In genomic region chr16:4663756-4664465, GRCh38 we compare ENCODE assay signal across 8 cellular contexts. TPM values are rescaled to one million over a fixed set of nuclear protein-coding genes. Genes with fewer than 3 reads are reported as not detected.
A peak's percentile ranks its signal among the peaks of the same experiment; 100 is the strongest.
DNase-seq lines count a peak whose midpoint lies in the region; ATAC-seq, FAIRE-seq and TF ChIP-seq lines count a peak whose summit lies in the region.

No MANE protein-coding gene starts in this region.

- H3K4me1 ChIP-seq in small intestine (ENCODE audit: control insufficient read depth in 2 of 2, insufficient read depth in 1 of 2, low read depth in 1 of 2, low read length in 1 of 2), result peaks cover 9 to 12% of the 10 kb centered on the region in 2 donors

- H3K27me3 ChIP-seq in small intestine (ENCODE audit: control insufficient read depth in 2 of 2, insufficient read depth in 2 of 2, low read length in 2 of 2), result no peaks in the 10 kb centered on the region

- no peak for FAIRE-seq in small intestine (lab: Jason Lieb, UNC)

- DNase-seq in KG1 (lab: John Stamatoyannopoulos, UW) (peak; percentile 64), WTC11 (ENCODE audit: low spot score) (no peak), left cardiac atrium (peak; percentile 51), small intestine (peak; percentile 63), cerebellar nuclear complex (lab: John Stamatoyannopoulos, UW) (no peak), HFFc6 (no peak), NCI-H128 (lab: John Stamatoyannopoulos, UW; ENCODE audit: unreplicated experiment) (no peak)

- peaks cover 4% of the 10 kb centered on the region for H3K4me1 Mint-ChIP-seq in WTC11
- no peaks in the 10 kb centered on the region; the same call in 1 of the 2 replicates for H3K4me1 Mint-ChIP-seq in HFFc6 (ENCODE audit: low read depth)

- H3K4me3 Mint-ChIP-seq in WTC11 (no peak overlapping the region), HFFc6 (no peak overlapping the region)

- peaks cover 8% of the 10 kb centered on the region; the same call in 1 of the 2 replicates for H3K36me3 Mint-ChIP-seq in WTC11
- no peaks in the 10 kb centered on the region for H3K36me3 Mint-ChIP-seq in HFFc6 (ENCODE audit: low read depth)

- 62 to 69% (median 65%) methylated on average over 26 of the region's 26 CpGs for WGBS in small intestine, 3 donors

- no peaks in the 10 kb centered on the region for H3K27me3 Mint-ChIP-seq in WTC11 (ENCODE audit: low read depth)
- peaks cover 3% of the 10 kb centered on the region; the same call in 1 of the 2 replicates for H3K27me3 Mint-ChIP-seq in HFFc6 (ENCODE audit: insufficient read depth)

- H3K27ac ChIP-seq in small intestine (ENCODE audit: low read depth in 1 of 2, low read length in 1 of 2), result peak overlapping the region; percentile 82 to 91

- TF ChIP-seq CTCF in WTC11 (IDR thresholded peaks at IDR 0.05) (no peak), HFFc6 (IDR thresholded peaks at IDR 0.05) (no peak)

- intact Hi-C loops in left cardiac atrium (cut with DNase I), result no loop called here

- H3K4me3 ChIP-seq in small intestine (ENCODE audit: low read depth in 1 of 2, low read length in 2 of 2), result no peak overlapping the region

- H3K9me3 Mint-ChIP-seq in WTC11 (no peaks in the 10 kb centered on the region), HFFc6 (no peaks in the 10 kb centered on the region)

- H3K27ac Mint-ChIP-seq in WTC11 (peak overlapping the region; percentile 78), HFFc6 (no peak overlapping the region)

- no peaks in the 10 kb centered on the region for H3K9me3 ChIP-seq in small intestine (ENCODE audit: control insufficient read depth, low read depth)

- peaks cover 11 to 12% of the 10 kb centered on the region in 2 donors for H3K36me3 ChIP-seq in small intestine (ENCODE audit: control insufficient read depth in 2 of 2, insufficient read depth in 2 of 2, low read length in 2 of 2)

- POLR2A ChIA-PET in WTC11 (lab: Charles Lee), result no interaction called here

- ATAC-seq in WTC11 (no peak), left cardiac atrium (peak; percentile 21 to 24), HG02885 (IDR thresholded peaks at IDR 0.05; ENCODE audit: poor library complexity, unreplicated experiment) (no peak)

- CTCF ChIA-PET in WTC11 (lab: Charles Lee), result interaction anchor here (1.0 to 1.7 kb wide), 4 partner anchors 11 to 39 kb away, joined by 3 to 12 read pairs (median 4); partner anchors contain the start of gene MGRN1

TF ChIP-seq in WTC11, 78 proteins besides CTCF, POLR2A, EP300 and RAD21:
- TF ChIP-seq GABPB1 (CRISPR knock-in tag; IDR thresholded peaks at IDR 0.05), result peak; percentile 52
- TF ChIP-seq NFYB (CRISPR knock-in tag; conservative IDR thresholded peaks at IDR 0.05; ENCODE audit: low read depth), result no peak

RNA-seq across cellular contexts. Expression of gene NUDT16L1, which starts 29.5 kb away (rescaled TPM):
- total RNA-seq in WTC11 (2021) (41.8 to 45.8 TPM (median 42.0 TPM) in 3 replicates), left cardiac atrium (10 to 100 TPM; 39.1 to 41.0 TPM)
- 10 to 100 TPM; 44.5 to 73.1 (median 61.6) TPM for polyA plus RNA-seq in small intestine
- 10 to 100 TPM; 33.2 to 41.8 (median 34.3) TPM for total RNA-seq in HFFc6 (2021; fragmentation: NEBNext Ultra II Directional; extraction: Animal tissue kit (Norgen Biotek cat#: 25700))

RNA-seq across cellular contexts. Expression of gene MGRN1, which starts 39.3 kb away (rescaled TPM):
- total RNA-seq in WTC11 (2021), result 79.4 to 88.8 TPM (median 80.7 TPM) in 3 replicates
- 10 to 100 TPM; 33.1 to 44.6 TPM for total RNA-seq in left cardiac atrium
- 10 to 100 TPM; 21.1 to 25.6 (median 25.5) TPM for polyA plus RNA-seq in small intestine
- total RNA-seq in HFFc6 (2021; fragmentation: NEBNext Ultra II Directional; extraction: Animal tissue kit (Norgen Biotek cat#: 25700)), result 10 to 100 TPM; 65.8 to 81.6 (median 69.1) TPM

RNA-seq across cellular contexts. Expression of gene UBALD1, which starts 49.2 kb away (rescaled TPM):
- total RNA-seq in WTC11 (2021), result 56.8 to 59.5 TPM (median 59.0 TPM) in 3 replicates
- 10 to 100 TPM; 19.6 to 20.0 TPM for total RNA-seq in left cardiac atrium
- 10 to 100 TPM; 21.7 to 27.8 (median 25.3) TPM for polyA plus RNA-seq in small intestine
- 10 to 100 TPM; 23.5 to 33.2 (median 27.9) TPM for total RNA-seq in HFFc6 (2021; fragmentation: NEBNext Ultra II Directional; extraction: Animal tissue kit (Norgen Biotek cat#: 25700))

Comparison
In these comparisons a context has a peak if more than half of its experiments do, and no peak if none do; other contexts are left out.
1. DNase-seq: peak in KG1 (single experiment), left cardiac atrium (single experiment) and small intestine (single experiment); none in WTC11 (single experiment), cerebellar nuclear complex (0 of 2), HFFc6 (single experiment) and NCI-H128 (single experiment).
2. ATAC-seq: peak in left cardiac atrium (2 of 2); none in WTC11 (single experiment) and HG02885 (single experiment).